Comparison of ENCODE assay signal across 16 cellular contexts in genomic region chr2:95352291-95353054, GRCh38. TPM values are rescaled to one million over a fixed set of nuclear protein-coding genes. Genes with fewer than 3 reads are reported as not detected.
A peak's percentile ranks its signal among the peaks of the same experiment; 100 is the strongest.
DNase-seq lines count a peak whose midpoint lies in the region; ATAC-seq and TF ChIP-seq lines count a peak whose summit lies in the region.
"Had no signal": no experiment of that assay in that cellular context is flagged by ENCODE, and none has a peak within 500 bp of the region (broad histone marks: within the 10 kb centered on the region; RNA-seq: fewer than 3 reads in every experiment).

No MANE protein-coding gene starts in this region.

- no peak for TF ChIP-seq CTCF in right atrium auricular region (IDR thresholded peaks at IDR 0.05)
- TF ChIP-seq CTCF in RWPE1 (conservative IDR thresholded peaks at IDR 0.05; ENCODE audit: low read depth): no peak

- H3K9me3 ChIP-seq in right atrium auricular region: no peaks in the 10 kb centered on the region

- intact Hi-C loops in Right ventricle myocardium superior (cut with DNase I): no loop called here
- intact Hi-C loops in posterior vena cava (cut with DNase I): no loop called here

- POLR2A ChIA-PET in RWPE1 (lab: Yijun Ruan, JAX; ENCODE audit: low non-redundant PET): no interaction called here

- no peak for ATAC-seq in Right ventricle myocardium superior (ENCODE audit: poor library complexity)
- ATAC-seq: GM23338, HCT116, Panc1 had no signal

- no peak overlapping the region for H3K4me3 ChIP-seq in right atrium auricular region
- H3K4me3 ChIP-seq: BLaER1 treated with 17β-estradiol and CSF1 and Interleukin-3, amounts not matched to agents 10 nM and 100 nM; GM23338 had no signal

- peak; percentile 9 for DNase-seq in Right ventricle myocardium superior
- DNase-seq in right atrium auricular region (ENCODE audit: low spot score): no peak
- DNase-seq in ecto neural progenitor cell (ENCODE audit: low spot score): peak; percentile 21
- peak; percentile 50 for DNase-seq in posterior vena cava (ENCODE audit: low spot score)
- DNase-seq in ureter (ENCODE audit: low spot score): peak; percentile 29
- DNase-seq in RWPE1 (ENCODE audit: low spot score): no peak
- no peak for DNase-seq in dedifferentiated amniotic fluid mesenchymal stem cell (ENCODE audit: extremely low spot score)
- DNase-seq: NCI-H1105, NCI-H2081, NCI-H446 treated with DMSO at 0.1 percent for 48 hours, NCI-H69, SHP77 treated with DMSO at 0.1 percent for 48 hours had no signal

- H3K27ac ChIP-seq in right atrium auricular region: no peak overlapping the region
- H3K27ac ChIP-seq in RWPE1: no peak overlapping the region
- H3K27ac ChIP-seq: BLaER1 treated with 17β-estradiol and CSF1 and Interleukin-3, amounts not matched to agents 10 nM and 100 nM had no signal

- H3K27me3 ChIP-seq in right atrium auricular region: no peaks in the 10 kb centered on the region

- no peaks in the 10 kb centered on the region for H3K36me3 ChIP-seq in right atrium auricular region
- H3K36me3 ChIP-seq: BLaER1 treated with 17β-estradiol and CSF1 and Interleukin-3, amounts not matched to agents 10 nM and 100 nM had no signal

- CTCF ChIA-PET in RWPE1 (lab: Yijun Ruan, JAX): no interaction called here

- H3K4me1 ChIP-seq in right atrium auricular region: peaks cover 0 to 9% of the 10 kb centered on the region in 2 donors

RNA-seq across cellular contexts. Expression of gene FAHD2A, which starts 50.0 kb away (rescaled TPM):
- total RNA-seq in Right ventricle myocardium superior: 39.9 TPM
- total RNA-seq in right atrium auricular region: 10 to 100 TPM; 19.9 to 27.5 TPM
- 10 to 100 TPM; 14.1 to 18.3 TPM for total RNA-seq in posterior vena cava
- total RNA-seq in ureter: 25.7 TPM

RNA-seq across cellular contexts. Expression of gene KCNIP3, which starts 55.3 kb away (rescaled TPM):
- total RNA-seq in Right ventricle myocardium superior (8.4 TPM), right atrium auricular region (1 to 10 TPM; 4.0 to 5.9 TPM), posterior vena cava (10 to 100 TPM; 10.5 to 17.9 TPM), ureter (6.2 TPM)

Comparison
In these comparisons a context has a peak if more than half of its experiments do, and no peak if none do; other contexts are left out.
1. DNase-seq: peak in Right ventricle myocardium superior (single experiment), ecto neural progenitor cell (single experiment), posterior vena cava (single experiment) and ureter (single experiment); none in right atrium auricular region (single experiment), RWPE1 (single experiment) and dedifferentiated amniotic fluid mesenchymal stem cell (single experiment).